In the genomic region with DNA sequence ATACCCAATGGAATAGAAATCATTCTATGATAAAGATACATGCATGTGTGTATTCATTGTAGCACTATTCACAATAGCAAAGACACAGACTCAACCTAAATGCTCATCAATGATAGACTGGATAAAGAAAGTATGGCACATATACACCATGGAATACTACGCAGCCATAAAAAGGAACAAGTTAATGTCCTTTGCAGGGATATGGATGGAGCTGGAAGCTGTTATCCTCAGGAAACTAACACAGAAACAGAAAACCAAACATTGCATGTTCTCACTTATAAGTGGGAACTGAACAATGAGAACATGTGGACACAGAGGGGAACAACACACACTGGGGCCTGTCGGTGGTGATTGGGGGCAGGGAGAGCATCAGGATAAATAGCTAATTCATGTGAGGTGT, we compare ENCODE assay signal across 16 cellular contexts. TPM values are rescaled to one million over a fixed set of nuclear protein-coding genes. Genes with fewer than 3 reads are reported as not detected.
"Had no signal": no experiment of that assay in that cellular context is flagged by ENCODE, and none has a peak within 500 bp of the region (broad histone marks: within the 10 kb centered on the region; RNA-seq: fewer than 3 reads in every experiment).

No MANE protein-coding gene starts in this region.

RNA-seq across cellular contexts. Expression of a gene that starts 29.3 kb away (rescaled TPM):
- total RNA-seq: activated naive CD4-positive, alpha-beta T cell treated with anti-CD3 and anti-CD28 coated beads for 36 hours; activated naive CD4-positive, alpha-beta T cell treated with anti-CD3 and anti-CD28 coated beads, Interleukin-2, amount 50 U/mL, for 72 hours; activated naive CD8-positive, alpha-beta T cell treated with anti-CD3 and anti-CD28 coated beads for 36 hours; activated T-cell treated with anti-CD3 and anti-CD28 coated beads, Interleukin-2, amount 50 U/mL, for 4 hours; activated T-helper 1 cell treated with anti-CD3 and anti-CD28 coated beads, Interleukin-12 subunit alpha, Interleukin-12 subunit beta, Interleukin-2, Interleukin-4 antibody, amounts not matched to agents 30 ng/mL and 10 ng/mL and 1 ng/mL, durations not matched to agents 14 hours and 24 hours and 36 hours; activated T-helper 2 cell treated with anti-CD3 and anti-CD28 coated beads, Interferon-gamma antibody, Interleukin-2, Interleukin-4, amounts not matched to agents 10 μg/mL and 5 μg/mL and 100 μg/mL, durations not matched to agents 14 hours and 24 hours and 36 hours; aorta; ascending aorta; astrocyte; body of pancreas; breast epithelium; bronchial epithelial cell; cardiac septum; cerebellum; chondrocyte had no signal
- polyA plus RNA-seq: adrenal gland had no signal
